15 cellular contexts compared by ENCODE assay signal in genomic region chr1:241007668-241008067, GRCh38.
"Had no signal": no experiment of that assay in that cellular context is flagged by ENCODE, and none has a peak within 500 bp of the region (broad histone marks: within the 10 kb centered on the region; RNA-seq: fewer than 3 reads in every experiment).

No MANE protein-coding gene starts in this region.

- H3K27me3 ChIP-seq: esophagus squamous epithelium, gastroesophageal sphincter, upper lobe of left lung, vagina had no signal

- H3K27ac ChIP-seq: esophagus squamous epithelium, gastroesophageal sphincter, upper lobe of left lung, vagina had no signal

- H3K4me3 ChIP-seq: esophagus squamous epithelium, gastroesophageal sphincter, upper lobe of left lung, vagina had no signal

- H3K4me1 ChIP-seq: esophagus squamous epithelium, gastroesophageal sphincter, upper lobe of left lung, vagina had no signal

- DNase-seq: dermis blood vessel endothelial cell; esophagus squamous epithelium; foreskin fibroblast; glutamatergic neuron; kidney; left cardiac atrium; natural killer cell; posterior cingulate gyrus; stimulated activated CD4-positive, alpha-beta T cell treated with anti-CD3 and anti-CD28 coated beads, Interleukin-2, amount 100 ng/mL, for 48 hours; stimulated activated naive CD4-positive, alpha-beta T cell treated with Interleukin-2 at 50 U/mL for 16 hours had no signal

- H3K9me3 ChIP-seq: esophagus squamous epithelium, gastroesophageal sphincter, upper lobe of left lung, vagina had no signal

- ATAC-seq: gastroesophageal sphincter, left cardiac atrium, natural killer cell, sciatic nerve had no signal

- FAIRE-seq: colon, kidney had no signal

- H3K36me3 ChIP-seq: esophagus squamous epithelium, gastroesophageal sphincter, upper lobe of left lung, vagina had no signal
